In genomic region chr3:151198849-151199248, GRCh38 we compare ENCODE assay signal across 1 cellular context.
TF ChIP-seq lines count a peak whose summit lies in the region.

No MANE protein-coding gene starts in this region.

TF ChIP-seq in HepG2, 621 proteins besides CTCF, POLR2A, EP300 and RAD21 (continued from another document):
- TF ChIP-seq RNF219 (CRISPR knock-in tag; IDR thresholded peaks at IDR 0.05) (no peak), TEAD3 (CRISPR knock-in tag; optimal IDR thresholded peaks at IDR 0.05; ENCODE audit: borderline replicate concordance) (no peak), PRPF4 (IDR thresholded peaks at IDR 0.05; ENCODE audit: low read depth, low read length, poor library complexity, severe bottlenecking) (peak; percentile 95), ZNF138 (CRISPR knock-in tag; IDR thresholded peaks at IDR 0.05; ENCODE audit: low read depth) (no peak), TFDP2 (CRISPR knock-in tag; IDR thresholded peaks at IDR 0.05) (no peak), NPAS2 (CRISPR knock-in tag; IDR thresholded peaks at IDR 0.05; ENCODE audit: borderline replicate concordance) (no peak), CHD4 (IDR thresholded peaks at IDR 0.05; ENCODE audit: borderline replicate concordance, low read length) (peak; percentile 61; the same call in 1 of the 2 replicates)
